14 cellular contexts compared by ENCODE assay signal in genomic region chr13:99347335-99347878, GRCh38.
DNase-seq lines count a peak whose midpoint lies in the region; ATAC-seq and TF ChIP-seq lines count a peak whose summit lies in the region.
"Had no signal": no experiment of that assay in that cellular context is flagged by ENCODE, and none has a peak within 500 bp of the region (broad histone marks: within the 10 kb centered on the region; RNA-seq: fewer than 3 reads in every experiment).

No MANE protein-coding gene starts in this region.

- ATAC-seq in GM19455 (IDR thresholded peaks at IDR 0.05; ENCODE audit: unreplicated experiment), result peak; percentile 26
- ATAC-seq in HG03342 (IDR thresholded peaks at IDR 0.05; ENCODE audit: unreplicated experiment), result peak; percentile 24
- no peak for ATAC-seq in GM21717 (IDR thresholded peaks at IDR 0.05; ENCODE audit: unreplicated experiment)

- H3K9me3 ChIP-seq in effector memory CD4-positive, alpha-beta T cell (ENCODE audit: control insufficient read depth, low read length), result no peaks in the 10 kb centered on the region
- no peaks in the 10 kb centered on the region for H3K9me3 ChIP-seq in HAP-1
- H3K9me3 ChIP-seq: testis had no signal

- H3K36me3 ChIP-seq in effector memory CD4-positive, alpha-beta T cell (ENCODE audit: control insufficient read depth, insufficient read depth, low read length), result peaks cover 30% of the 10 kb centered on the region
- H3K36me3 ChIP-seq in HAP-1 (replicated peaks), result no peaks in the 10 kb centered on the region

- DNase-seq in GM13976 (ENCODE audit: low spot score) (peak; percentile 38), HAP-1 (ENCODE audit: low spot score in 2 of 2) (no peak), Kasumi-1 (lab: John Stamatoyannopoulos, UW) (no peak), AG08395 (ENCODE audit: low spot score) (no peak)
- no peak for DNase-seq in effector memory CD4-positive, alpha-beta T cell
- DNase-seq: activated naive CD4-positive, alpha-beta T cell; central memory CD4-positive, alpha-beta T cell; KBM-7; NCI-H526; testis had no signal

- in situ Hi-C loops in GM13976 (cut with MboI; ENCODE audit: low sequenced_read_pairs, unreplicated experiment) (no loop called here), HAP-1 (cut with MboI; ENCODE audit: low sequenced_read_pairs) (no loop called here)

- no peaks in the 10 kb centered on the region for H3K27me3 ChIP-seq in effector memory CD4-positive, alpha-beta T cell (replicated peaks; ENCODE audit: control insufficient read depth, insufficient read depth, low read length, poor library complexity, severe bottlenecking)
- no peaks in the 10 kb centered on the region for H3K27me3 ChIP-seq in HAP-1 (ENCODE audit: low read depth)
- H3K27me3 ChIP-seq: testis had no signal

- no peak overlapping the region for H3K4me3 ChIP-seq in effector memory CD4-positive, alpha-beta T cell (ENCODE audit: insufficient read depth, low read depth, low read length, poor library complexity, severe bottlenecking)
- H3K4me3 ChIP-seq in HAP-1, result no peak overlapping the region
- H3K4me3 ChIP-seq: testis had no signal

- H3K4me1 ChIP-seq in effector memory CD4-positive, alpha-beta T cell (ENCODE audit: control insufficient read depth, insufficient read depth, low read length, poor library complexity, severe bottlenecking), result peaks cover 41% of the 10 kb centered on the region
- no peaks in the 10 kb centered on the region for H3K4me1 ChIP-seq in HAP-1
- H3K4me1 ChIP-seq: testis had no signal

- H3K27ac ChIP-seq in effector memory CD4-positive, alpha-beta T cell (ENCODE audit: insufficient read depth, low read length, poor library complexity, severe bottlenecking), result peak overlapping the region; percentile 44
- H3K27ac ChIP-seq: RWPE1, testis had no signal

- TF ChIP-seq CTCF in GM13976 (IDR thresholded peaks at IDR 0.05; ENCODE audit: borderline replicate concordance, control extremely low read depth, extremely low read depth, insufficient read depth, missing control alignments), result no peak
